ENCODE assay signal across 23 cellular contexts in genomic region chr1:8908388-8909151, GRCh38. TPM values are rescaled to one million over a fixed set of nuclear protein-coding genes. Genes with fewer than 3 reads are reported as not detected.
DNase-seq lines count a peak whose midpoint lies in the region; ATAC-seq and TF ChIP-seq lines count a peak whose summit lies in the region.
"Had no signal": no experiment of that assay in that cellular context is flagged by ENCODE, and none has a peak within 500 bp of the region (broad histone marks: within the 10 kb centered on the region; RNA-seq: fewer than 3 reads in every experiment).

No MANE protein-coding gene starts in this region.

- peak overlapping the region; percentile 60 for H3K4me2 ChIP-seq in hepatocyte

- H3K4me1 ChIP-seq in breast epithelium (peaks cover 4 to 6% of the 10 kb centered on the region in 2 donors), hepatocyte (ENCODE audit: insufficient read depth) (peaks cover 12% of the 10 kb centered on the region), spleen (peaks cover 0 to 12% (median 0%) of the 10 kb centered on the region in 6 donors), upper lobe of right lung (peaks cover 7% of the 10 kb centered on the region)
- H3K4me1 ChIP-seq: parathyroid adenoma had no signal

- H3K4me3 ChIP-seq in breast epithelium (no peak overlapping the region), hepatocyte (no peak overlapping the region), spleen (no peak overlapping the region), upper lobe of right lung (no peak overlapping the region)

- no peaks in the 10 kb centered on the region for H4K20me1 ChIP-seq in hepatocyte (ENCODE audit: insufficient read depth, poor library complexity, severe bottlenecking)

- H3K27me3 ChIP-seq in breast epithelium (no peaks in the 10 kb centered on the region), hepatocyte (no peaks in the 10 kb centered on the region), spleen (replicated peaks in 1 of 7) (peaks cover 0 to 5% (median 0%) of the 10 kb centered on the region in 7 donors), upper lobe of right lung (no peaks in the 10 kb centered on the region)

- no peak for ATAC-seq in T-helper 17 cell
- no peak for ATAC-seq in GM18870 (IDR thresholded peaks at IDR 0.05; ENCODE audit: unreplicated experiment)
- no peak for ATAC-seq in upper lobe of right lung
- ATAC-seq: stimulated activated naive B cell treated with anti-CD40 and anti-IgM and Interleukin-4, amounts not matched to agents 10 μg/mL and 1 μg/mL and 100 μg/mL, for 72 hours had no signal

- TF ChIP-seq CTCF in MCF 10A (IDR thresholded peaks at IDR 0.05; ENCODE audit: unreplicated experiment) (no peak), breast epithelium (IDR thresholded peaks at IDR 0.05) (no peak), hepatocyte (IDR thresholded peaks at IDR 0.05; ENCODE audit: poor library complexity) (no peak), spleen (IDR thresholded peaks at IDR 0.05 in 8 of 11, conservative IDR thresholded peaks at IDR 0.05 in 3 of 11) (no peak), upper lobe of right lung (IDR thresholded peaks at IDR 0.05) (no peak)

- H3K79me2 ChIP-seq in hepatocyte = no peaks in the 10 kb centered on the region
- H3K79me2 ChIP-seq: parathyroid adenoma had no signal

- H3K36me3 ChIP-seq in breast epithelium (no peaks in the 10 kb centered on the region), hepatocyte (replicated peaks; ENCODE audit: insufficient read depth, low read depth) (no peaks in the 10 kb centered on the region), spleen (no peaks in the 10 kb centered on the region), upper lobe of right lung (no peaks in the 10 kb centered on the region)

- H3K9me3 ChIP-seq in breast epithelium (no peaks in the 10 kb centered on the region), T-helper 17 cell (ENCODE audit: control insufficient read depth, low read length, poor library complexity, severe bottlenecking) (no peaks in the 10 kb centered on the region), hepatocyte (ENCODE audit: low read depth) (no peaks in the 10 kb centered on the region), spleen (no peaks in the 10 kb centered on the region), upper lobe of right lung (no peaks in the 10 kb centered on the region)

- DNase-seq in MCF 10A (ENCODE audit: unreplicated experiment) (peak; percentile 53), breast epithelium (ENCODE audit: low spot score in 2 of 2) (no peak), T-helper 17 cell (no peak), hepatocyte (ENCODE audit: low spot score) (no peak), spleen (no peak), GF-D8 (lab: John Stamatoyannopoulos, UW) (no peak), upper lobe of right lung (no peak)
- DNase-seq: ACHN; activated CD4-positive, alpha-beta T cell treated with anti-CD3 and anti-CD28 coated beads, Interleukin-2, amount 10 ng/mL, durations not matched to agents 7 days and 5 days; activated T-cell treated with anti-CD3 and anti-CD28 coated beads, Interleukin-2, amount 50 U/mL, for 24 hours; amygdala; CD4-positive, alpha-beta memory T cell; glutamatergic neuron; GOT3; NCI-H2081 treated with DMSO at 0.1 percent for 48 hours; small intestine; stimulated activated naive B cell treated with anti-CD40 and anti-IgM and Interleukin-4, amounts not matched to agents 10 μg/mL and 1 μg/mL and 100 μg/mL, for 72 hours had no signal

- H3K27me3 Mint-ChIP-seq in MCF 10A (ENCODE audit: insufficient read depth, unreplicated experiment) (no peaks in the 10 kb centered on the region), T-helper 17 cell (no peaks in the 10 kb centered on the region)
- H3K27me3 Mint-ChIP-seq: activated T-cell treated with anti-CD3 and anti-CD28 coated beads, Interleukin-2, amount 50 U/mL, for 24 hours had no signal

- H3K27ac Mint-ChIP-seq in MCF 10A (ENCODE audit: low read depth, unreplicated experiment) = no peak overlapping the region
- peak overlapping the region; percentile 29 for H3K27ac Mint-ChIP-seq in T-helper 17 cell
- H3K27ac Mint-ChIP-seq: activated CD4-positive, alpha-beta T cell treated with anti-CD3 and anti-CD28 coated beads, Interleukin-2, amount 10 ng/mL, durations not matched to agents 7 days and 5 days; activated T-cell treated with anti-CD3 and anti-CD28 coated beads, Interleukin-2, amount 50 U/mL, for 24 hours; stimulated activated naive B cell treated with anti-CD40 and anti-IgM and Interleukin-4, amounts not matched to agents 10 μg/mL and 1 μg/mL and 100 μg/mL, for 72 hours had no signal

- TF ChIP-seq POLR2A in breast epithelium (IDR thresholded peaks at IDR 0.05) = no peak
- no peak for TF ChIP-seq POLR2A in spleen (IDR thresholded peaks at IDR 0.05)

- POLR2A ChIA-PET in MCF 10A (lab: Yijun Ruan, JAX) = interaction anchor here (0.6 to 2.4 kb wide), 5 partner anchors 16 to 207 kb away, joined by 3 to 18 read pairs (median 4); partner anchors contain the start of gene ENO1

- H3K9me3 Mint-ChIP-seq in MCF 10A (ENCODE audit: unreplicated experiment) = no peaks in the 10 kb centered on the region
- H3K9me3 Mint-ChIP-seq: activated T-cell treated with anti-CD3 and anti-CD28 coated beads, Interleukin-2, amount 50 U/mL, for 24 hours; CD4-positive, alpha-beta memory T cell had no signal

- CTCF ChIA-PET in MCF 10A (lab: Yijun Ruan, JAX) = interaction anchor here (1.0 to 1.2 kb wide), 2 partner anchors 18 to 202 kb away, joined by 3 read pairs; no protein-coding TSS in a partner anchor

- no TSS peak for BruUV-seq in MCF 10A (replicated peaks; lab: Mats Ljungman, UMichigan)

- H3K4me3 Mint-ChIP-seq in MCF 10A (ENCODE audit: unreplicated experiment) (no peak overlapping the region), T-helper 17 cell (no peak overlapping the region)
- H3K4me3 Mint-ChIP-seq: activated CD4-positive, alpha-beta T cell treated with anti-CD3 and anti-CD28 coated beads, Interleukin-2, amount 10 ng/mL, durations not matched to agents 7 days and 5 days; activated T-cell treated with anti-CD3 and anti-CD28 coated beads, Interleukin-2, amount 50 U/mL, for 24 hours; CD4-positive, alpha-beta memory T cell; stimulated activated naive B cell treated with anti-CD40 and anti-IgM and Interleukin-4, amounts not matched to agents 10 μg/mL and 1 μg/mL and 100 μg/mL, for 72 hours had no signal

- H3K4me1 Mint-ChIP-seq in MCF 10A (ENCODE audit: insufficient read depth, unreplicated experiment) (peaks cover 38% of the 10 kb centered on the region), T-helper 17 cell (peaks cover 13% of the 10 kb centered on the region)
- H3K4me1 Mint-ChIP-seq: stimulated activated naive B cell treated with anti-CD40 and anti-IgM and Interleukin-4, amounts not matched to agents 10 μg/mL and 1 μg/mL and 100 μg/mL, for 72 hours had no signal

- no peak overlapping the region for H2AFZ ChIP-seq in hepatocyte
- H2AFZ ChIP-seq: parathyroid adenoma had no signal

- H3K36me3 Mint-ChIP-seq in MCF 10A (ENCODE audit: insufficient read depth, unreplicated experiment) (peaks cover 4% of the 10 kb centered on the region), T-helper 17 cell (ENCODE audit: low read depth) (peaks cover 3% of the 10 kb centered on the region)
- H3K36me3 Mint-ChIP-seq: CD4-positive, alpha-beta memory T cell had no signal

- H3K27ac ChIP-seq in breast epithelium = no peak overlapping the region
- peak overlapping the region; percentile 44 for H3K27ac ChIP-seq in hepatocyte
- peak overlapping the region in 5 of 8 donors; percentile 15 to 65 (median 45) for H3K27ac ChIP-seq in spleen
- H3K27ac ChIP-seq in upper lobe of right lung = no peak overlapping the region
- H3K27ac ChIP-seq: parathyroid adenoma had no signal

- intact Hi-C loops in MCF 10A (cut with micrococcal nuclease) (no loop called here), breast epithelium (cut with DNase I; ENCODE audit: low total_unique reads) (no loop called here), spleen (cut with DNase I; ENCODE audit: low total_unique reads) (no loop called here), upper lobe of right lung (cut with DNase I) (no loop called here)

- 61% methylated on average over 18 of the region's 18 CpGs for WGBS in hepatocyte (ENCODE audit: low lambda C conversion rate, missing lambda C conversion rate)
- WGBS in spleen, 5 donors = 50 to 80% (median 60%) methylated on average over 18 of the region's 18 CpGs

- no peaks in the 10 kb centered on the region for H3K9me2 ChIP-seq in hepatocyte (replicated peaks; ENCODE audit: insufficient read depth)

RNA-seq across cellular contexts. Expression of gene ENO1, which starts 30.1 kb away (rescaled TPM):
- total RNA-seq in MCF 10A (2022) (2,592 and 2,811 TPM in 2 replicates), breast epithelium (100 to 1,000 TPM; 400 to 717 (median 589) TPM), T-helper 17 cell (100 to 1,000 TPM; 322 to 380 TPM), hepatocyte (580 and 659 TPM in 2 replicates), spleen (100 to 1,000 TPM; 289 to 751 (median 408) TPM), upper lobe of right lung (640 TPM)
- polyA plus RNA-seq in hepatocyte (868 and 876 TPM in 2 replicates), spleen (100 to 1,000 TPM; 249 to 376 (median 357) TPM)

RNA-seq across cellular contexts. Expression of gene CA6, which starts 37.1 kb away (rescaled TPM):
- total RNA-seq in MCF 10A (2022) (not detected in 2 replicates), breast epithelium (not detected), T-helper 17 cell (1 to 10 TPM in 1 of 2 donors, not detected in 1; 1.6 TPM), hepatocyte (not detected in 2 replicates), spleen (1 to 10 TPM in 1 of 7 donors, not detected in 6; 1.5 TPM), upper lobe of right lung (not detected)
- polyA plus RNA-seq in hepatocyte (not detected in 2 replicates), spleen (under 1 TPM; 0.11 to 0.16 (median 0.11) TPM)
- total RNA-seq: CD4-positive, alpha-beta memory T cell; epithelial cell of proximal tubule; HT1080; urinary bladder had no signal
- polyA plus RNA-seq: keratinocyte, small intestine, urinary bladder had no signal

Comparison
In these comparisons a context has a peak if more than half of its experiments do, and no peak if none do; other contexts are left out.
1. H3K27ac ChIP-seq: peak in hepatocyte (single experiment) and spleen (5 of 8); none in breast epithelium (0 of 2) and upper lobe of right lung (single experiment).